ENCODE assay signal across 31 cellular contexts in the genomic region with DNA sequence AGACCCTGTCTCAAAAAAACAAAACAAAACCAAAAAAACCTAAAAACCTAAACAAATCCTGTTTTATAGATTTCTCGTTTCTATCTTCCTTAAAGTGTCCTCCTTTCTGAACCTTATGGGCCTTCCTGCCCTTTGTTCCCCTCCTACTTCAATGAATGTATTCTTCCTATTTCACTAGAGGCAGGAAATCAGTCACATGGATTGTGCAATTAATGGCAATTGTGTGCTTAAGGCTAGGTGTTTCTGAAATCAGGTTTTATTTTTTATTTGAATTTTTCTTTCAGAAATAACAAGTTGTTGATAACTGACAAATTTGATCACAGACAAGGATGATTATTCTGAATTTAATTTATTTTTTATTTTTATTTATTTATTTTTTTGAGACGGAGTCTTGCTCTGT.
"Had no signal": no experiment of that assay in that cellular context is flagged by ENCODE, and none has a peak within 500 bp of the region (broad histone marks: within the 10 kb centered on the region; RNA-seq: fewer than 3 reads in every experiment).

No MANE protein-coding gene starts in this region.

- H3K36me3 Mint-ChIP-seq: activated naive CD4-positive, alpha-beta T cell treated with anti-CD3 and anti-CD28 coated beads, Interleukin-2, amount 10 ng/mL, durations not matched to agents 7 days and 5 days; activated naive CD4-positive, alpha-beta T cell treated with anti-CD3 and anti-CD28 coated beads, Interleukin-2, amount 50 U/mL, for 72 hours; activated naive CD8-positive, alpha-beta T cell treated with anti-CD3 and anti-CD28 coated beads, Interleukin-2, amount 10 ng/mL, durations not matched to agents 7 days and 5 days; brain had no signal

- H3K27ac Mint-ChIP-seq: activated CD4-positive, alpha-beta memory T cell treated with anti-CD3 and anti-CD28 coated beads, Interleukin-2, amount 10 ng/mL, durations not matched to agents 7 days and 5 days; activated CD4-positive, alpha-beta T cell treated with anti-CD3 and anti-CD28 coated beads, Interleukin-2, amount 10 ng/mL, durations not matched to agents 7 days and 5 days; activated naive CD4-positive, alpha-beta T cell treated with anti-CD3 and anti-CD28 coated beads, Interleukin-2, amount 10 ng/mL, durations not matched to agents 7 days and 5 days; activated naive CD4-positive, alpha-beta T cell treated with anti-CD3 and anti-CD28 coated beads, Interleukin-2, amount 50 U/mL, for 72 hours; activated naive CD8-positive, alpha-beta T cell treated with anti-CD3 and anti-CD28 coated beads, Interleukin-2, amount 10 ng/mL, durations not matched to agents 7 days and 5 days; activated T-cell treated with anti-CD3 and anti-CD28 coated beads, Interleukin-2, amount 50 U/mL, for 24 hours; activated T-cell treated with anti-CD3 and anti-CD28 coated beads, Interleukin-2, amount 50 U/mL, for 72 hours; brain; effector memory CD8-positive, alpha-beta T cell; T-helper 17 cell; WTC11 had no signal

- DNase-seq: activated CD4-positive, alpha-beta memory T cell treated with anti-CD3 and anti-CD28 coated beads, Interleukin-2, amount 10 ng/mL, durations not matched to agents 7 days and 5 days; activated CD4-positive, alpha-beta T cell treated with anti-CD3 and anti-CD28 coated beads for 1 hour; activated CD4-positive, alpha-beta T cell treated with anti-CD3 and anti-CD28 coated beads for 4 hours; activated CD4-positive, alpha-beta T cell treated with anti-CD3 and anti-CD28 coated beads, Interleukin-2, amount 10 ng/mL, durations not matched to agents 7 days and 5 days; activated CD4-positive, alpha-beta T cell treated with anti-CD3 and anti-CD28 coated beads, Interleukin-2, amount 50 U/mL, for 4 hours; activated CD8-positive, alpha-beta memory T cell treated with anti-CD3 and anti-CD28 coated beads, Interleukin-2, amount 50 U/mL, for 48 hours; activated gamma-delta T cell; activated naive CD4-positive, alpha-beta T cell; activated naive CD4-positive, alpha-beta T cell treated with anti-CD3 and anti-CD28 coated beads, Interleukin-2, amount 10 ng/mL, durations not matched to agents 7 days and 5 days; activated naive CD8-positive, alpha-beta T cell treated with anti-CD3 and anti-CD28 coated beads, Interleukin-2, amount 10 ng/mL, durations not matched to agents 7 days and 5 days; activated T-cell treated with anti-CD3 and anti-CD28 coated beads for 4 hours; activated T-cell treated with anti-CD3 and anti-CD28 coated beads, Interleukin-2, amount 50 U/mL, for 24 hours; activated T-cell treated with anti-CD3 and anti-CD28 coated beads, Interleukin-2, amount 50 U/mL, for 72 hours; caudate nucleus; cortex of kidney; dermis blood vessel endothelial cell; effector CD4-positive, alpha-beta T cell; effector memory CD8-positive, alpha-beta T cell; foreskin fibroblast; head of caudate nucleus; hippocampal formation; T-helper 17 cell had no signal

- H3K4me1 ChIP-seq: ascending aorta had no signal

- H3K9me3 Mint-ChIP-seq: activated CD4-positive, alpha-beta memory T cell treated with anti-CD3 and anti-CD28 coated beads, Interleukin-2, amount 10 ng/mL, durations not matched to agents 7 days and 5 days; activated naive CD4-positive, alpha-beta T cell treated with anti-CD3 and anti-CD28 coated beads, Interleukin-2, amount 10 ng/mL, durations not matched to agents 7 days and 5 days; activated naive CD8-positive, alpha-beta T cell treated with anti-CD3 and anti-CD28 coated beads, Interleukin-2, amount 10 ng/mL, durations not matched to agents 7 days and 5 days; activated T-cell treated with anti-CD3 and anti-CD28 coated beads, Interleukin-2, amount 50 U/mL, for 72 hours had no signal

- H3K4me1 Mint-ChIP-seq: activated CD4-positive, alpha-beta memory T cell treated with anti-CD3 and anti-CD28 coated beads, Interleukin-2, amount 10 ng/mL, durations not matched to agents 7 days and 5 days; activated CD4-positive, alpha-beta T cell treated with anti-CD3 and anti-CD28 coated beads, Interleukin-2, amount 10 ng/mL, durations not matched to agents 7 days and 5 days; activated naive CD4-positive, alpha-beta T cell treated with anti-CD3 and anti-CD28 coated beads, Interleukin-2, amount 10 ng/mL, durations not matched to agents 7 days and 5 days; activated naive CD8-positive, alpha-beta T cell treated with anti-CD3 and anti-CD28 coated beads, Interleukin-2, amount 10 ng/mL, durations not matched to agents 7 days and 5 days; brain; T-helper 17 cell had no signal

- FAIRE-seq: colon, frontal cortex, TTC549 had no signal

- ATAC-seq: activated naive CD4-positive, alpha-beta T cell treated with anti-CD3 and anti-CD28 coated beads, Interleukin-2, amount 50 U/mL, for 72 hours; activated T-cell treated with anti-CD3 and anti-CD28 coated beads, Interleukin-2, amount 50 U/mL, for 72 hours; effector memory CD8-positive, alpha-beta T cell; T-helper 17 cell; WTC11 had no signal

- H3K27me3 Mint-ChIP-seq: activated CD4-positive, alpha-beta memory T cell treated with anti-CD3 and anti-CD28 coated beads, Interleukin-2, amount 10 ng/mL, durations not matched to agents 7 days and 5 days; activated CD4-positive, alpha-beta T cell treated with anti-CD3 and anti-CD28 coated beads, Interleukin-2, amount 10 ng/mL, durations not matched to agents 7 days and 5 days; activated naive CD4-positive, alpha-beta T cell treated with anti-CD3 and anti-CD28 coated beads, Interleukin-2, amount 10 ng/mL, durations not matched to agents 7 days and 5 days; activated naive CD8-positive, alpha-beta T cell treated with anti-CD3 and anti-CD28 coated beads, Interleukin-2, amount 10 ng/mL, durations not matched to agents 7 days and 5 days; activated T-cell treated with anti-CD3 and anti-CD28 coated beads, Interleukin-2, amount 50 U/mL, for 24 hours; effector memory CD8-positive, alpha-beta T cell; T-helper 17 cell had no signal

- H3K27ac ChIP-seq: ascending aorta, epithelial cell of prostate, VCaP had no signal

- H3K4me3 Mint-ChIP-seq: activated CD4-positive, alpha-beta memory T cell treated with anti-CD3 and anti-CD28 coated beads, Interleukin-2, amount 10 ng/mL, durations not matched to agents 7 days and 5 days; activated CD4-positive, alpha-beta T cell treated with anti-CD3 and anti-CD28 coated beads, Interleukin-2, amount 10 ng/mL, durations not matched to agents 7 days and 5 days; activated naive CD4-positive, alpha-beta T cell treated with anti-CD3 and anti-CD28 coated beads, Interleukin-2, amount 10 ng/mL, durations not matched to agents 7 days and 5 days; activated naive CD8-positive, alpha-beta T cell treated with anti-CD3 and anti-CD28 coated beads, Interleukin-2, amount 10 ng/mL, durations not matched to agents 7 days and 5 days; activated T-cell treated with anti-CD3 and anti-CD28 coated beads, Interleukin-2, amount 50 U/mL, for 24 hours; activated T-cell treated with anti-CD3 and anti-CD28 coated beads, Interleukin-2, amount 50 U/mL, for 72 hours; brain; effector memory CD8-positive, alpha-beta T cell; T-helper 17 cell; WTC11 had no signal

- H3K27me3 ChIP-seq: ascending aorta had no signal

- H3K9me3 ChIP-seq: ascending aorta had no signal

- H3K4me3 ChIP-seq: ascending aorta had no signal

- H3K36me3 ChIP-seq: ascending aorta had no signal
